ENCODE assay signal across 1 cellular context in genomic region chr12:110885152-110885840, GRCh38.
TF ChIP-seq lines count a peak whose summit lies in the region.

No MANE protein-coding gene starts in this region.

TF ChIP-seq in K562, 482 proteins besides CTCF, POLR2A, EP300 and RAD21:
- TF ChIP-seq ZNF239 (CRISPR knock-in tag; IDR thresholded peaks at IDR 0.05): peak; percentile 89
- TF ChIP-seq BACH1 (tag; IDR thresholded peaks at IDR 0.05): no peak
- TF ChIP-seq RBM39 (optimal IDR thresholded peaks at IDR 0.05; ENCODE audit: low read depth, low read length): no peak
